In the genomic region with DNA sequence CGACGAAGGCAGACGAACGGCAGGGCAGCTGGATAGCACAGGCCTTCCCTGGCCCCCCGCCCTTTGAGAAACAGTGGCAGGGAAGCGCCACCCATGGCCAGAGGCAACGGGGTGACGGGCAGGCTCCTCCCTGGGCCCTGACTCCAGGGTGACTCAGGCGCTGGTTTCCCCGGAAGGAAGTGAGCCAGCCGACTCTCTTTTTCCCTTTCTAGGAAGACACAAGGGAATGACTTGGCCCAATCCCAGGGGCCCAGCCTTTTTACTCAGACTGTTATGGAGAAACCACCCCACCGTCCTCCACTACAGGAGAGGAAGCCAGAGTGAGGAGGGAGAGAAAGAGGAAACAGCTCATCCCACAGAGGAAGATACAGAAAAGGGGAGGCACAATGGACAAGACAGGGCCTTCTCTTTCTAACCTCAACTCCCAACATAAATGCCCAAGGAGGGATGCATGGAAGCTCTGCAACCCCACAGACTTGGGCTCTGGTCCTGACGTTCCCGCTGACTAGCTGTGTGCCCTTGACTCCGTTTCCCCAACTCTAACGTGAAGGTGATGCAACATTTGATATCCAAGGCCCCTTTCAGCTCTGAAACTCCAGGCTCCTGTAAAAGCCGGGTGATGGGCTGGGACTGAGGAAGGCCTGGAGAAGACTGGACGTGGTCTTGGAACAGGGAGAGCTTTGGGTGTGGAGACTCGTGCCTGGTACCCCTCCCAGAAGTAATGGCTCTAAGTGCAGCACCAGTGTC, we compare ENCODE assay signal across 2 cellular contexts.
TF ChIP-seq lines count a peak whose summit lies in the region.

No MANE protein-coding gene starts in this region.

TF ChIP-seq in K562, 482 proteins besides CTCF, POLR2A, EP300 and RAD21 (continues in another document):
- no peak for TF ChIP-seq NFE2L1 (tag; IDR thresholded peaks at IDR 0.05; ENCODE audit: borderline replicate concordance, low read depth)
- TF ChIP-seq PHF8 (IDR thresholded peaks at IDR 0.05; ENCODE audit: borderline replicate concordance, low read length): no peak
- TF ChIP-seq, protein P1, sequence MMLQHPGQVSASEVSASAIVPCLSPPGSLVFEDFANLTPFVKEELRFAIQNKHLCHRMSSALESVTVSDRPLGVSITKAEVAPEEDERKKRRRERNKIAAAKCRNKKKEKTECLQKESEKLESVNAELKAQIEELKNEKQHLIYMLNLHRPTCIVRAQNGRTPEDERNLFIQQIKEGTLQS (IDR thresholded peaks at IDR 0.05): peak; percentile 34; the same call in 1 of the 2 replicates
- TF ChIP-seq, protein P1 (CRISPR knock-in tag; conservative IDR thresholded peaks at IDR 0.05): no peak
- no peak for TF ChIP-seq RCOR1 (IDR thresholded peaks at IDR 0.05; ENCODE audit: borderline replicate concordance in 1 of 2, low read depth in 2 of 2, low read length in 2 of 2)
- no peak for TF ChIP-seq IFI16 (CRISPR knock-in tag; IDR thresholded peaks at IDR 0.05)
- TF ChIP-seq, protein P2, sequence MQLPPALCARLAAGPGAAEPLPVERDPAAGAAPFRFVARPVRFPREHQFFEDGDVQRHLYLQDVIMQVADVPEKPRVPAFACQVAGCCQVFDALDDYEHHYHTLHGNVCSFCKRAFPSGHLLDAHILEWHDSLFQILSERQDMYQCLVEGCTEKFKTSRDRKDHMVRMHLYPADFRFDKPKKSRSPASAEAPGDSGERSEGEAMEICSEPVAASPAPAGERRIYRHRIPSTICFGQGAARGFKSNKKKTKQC (CRISPR knock-in tag; IDR thresholded peaks at IDR 0.05): no peak
- TF ChIP-seq, protein P3, sequence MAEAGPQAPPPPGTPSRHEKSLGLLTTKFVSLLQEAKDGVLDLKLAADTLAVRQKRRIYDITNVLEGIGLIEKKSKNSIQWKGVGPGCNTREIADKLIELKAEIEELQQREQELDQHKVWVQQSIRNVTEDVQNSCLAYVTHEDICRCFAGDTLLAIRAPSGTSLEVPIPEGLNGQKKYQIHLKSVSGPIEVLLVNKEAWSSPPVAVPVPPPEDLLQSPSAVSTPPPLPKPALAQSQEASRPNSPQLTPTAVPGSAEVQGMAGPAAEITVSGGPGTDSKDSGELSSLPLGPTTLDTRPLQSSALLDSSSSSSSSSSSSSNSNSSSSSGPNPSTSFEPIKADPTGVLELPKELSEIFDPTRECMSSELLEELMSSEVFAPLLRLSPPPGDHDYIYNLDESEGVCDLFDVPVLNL (CRISPR knock-in tag; IDR thresholded peaks at IDR 0.05; ENCODE audit: low read depth): no peak
- TF ChIP-seq NCOR1 (IDR thresholded peaks at IDR 0.05): no peak
- no peak for TF ChIP-seq NR1H2 (CRISPR knock-in tag; IDR thresholded peaks at IDR 0.05)
- TF ChIP-seq TEAD4 (IDR thresholded peaks at IDR 0.05; ENCODE audit: low read length): no peak
- no peak for TF ChIP-seq TEAD4 (CRISPR knock-in tag; IDR thresholded peaks at IDR 0.05; ENCODE audit: borderline replicate concordance)
- no peak for TF ChIP-seq ZNF197 (CRISPR knock-in tag; IDR thresholded peaks at IDR 0.05; ENCODE audit: low read depth)
- TF ChIP-seq, protein P4, sequence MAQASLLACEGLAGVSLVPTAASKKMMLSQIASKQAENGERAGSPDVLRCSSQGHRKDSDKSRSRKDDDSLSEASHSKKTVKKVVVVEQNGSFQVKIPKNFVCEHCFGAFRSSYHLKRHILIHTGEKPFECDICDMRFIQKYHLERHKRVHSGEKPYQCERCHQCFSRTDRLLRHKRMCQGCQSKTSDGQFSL (CRISPR knock-in tag; IDR thresholded peaks at IDR 0.05): no peak
- TF ChIP-seq, protein P4 (tag; IDR thresholded peaks at IDR 0.05): no peak
- TF ChIP-seq SMARCE1 (IDR thresholded peaks at IDR 0.05): no peak
- 0 out of 2 replicates have a peak, but pooled peaks have one; percentile 9 for TF ChIP-seq ARID1B (IDR thresholded peaks at IDR 0.05)
- TF ChIP-seq, protein P5, sequence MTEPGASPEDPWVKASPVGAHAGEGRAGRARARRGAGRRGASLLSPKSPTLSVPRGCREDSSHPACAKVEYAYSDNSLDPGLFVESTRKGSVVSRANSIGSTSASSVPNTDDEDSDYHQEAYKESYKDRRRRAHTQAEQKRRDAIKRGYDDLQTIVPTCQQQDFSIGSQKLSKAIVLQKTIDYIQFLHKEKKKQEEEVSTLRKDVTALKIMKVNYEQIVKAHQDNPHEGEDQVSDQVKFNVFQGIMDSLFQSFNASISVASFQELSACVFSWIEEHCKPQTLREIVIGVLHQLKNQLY (CRISPR knock-in tag; conservative IDR thresholded peaks at IDR 0.05): no peak
- no peak for TF ChIP-seq BRF1 (IDR thresholded peaks at IDR 0.05; ENCODE audit: borderline replicate concordance, extremely low read depth, insufficient read length)
- TF ChIP-seq, protein P6, sequence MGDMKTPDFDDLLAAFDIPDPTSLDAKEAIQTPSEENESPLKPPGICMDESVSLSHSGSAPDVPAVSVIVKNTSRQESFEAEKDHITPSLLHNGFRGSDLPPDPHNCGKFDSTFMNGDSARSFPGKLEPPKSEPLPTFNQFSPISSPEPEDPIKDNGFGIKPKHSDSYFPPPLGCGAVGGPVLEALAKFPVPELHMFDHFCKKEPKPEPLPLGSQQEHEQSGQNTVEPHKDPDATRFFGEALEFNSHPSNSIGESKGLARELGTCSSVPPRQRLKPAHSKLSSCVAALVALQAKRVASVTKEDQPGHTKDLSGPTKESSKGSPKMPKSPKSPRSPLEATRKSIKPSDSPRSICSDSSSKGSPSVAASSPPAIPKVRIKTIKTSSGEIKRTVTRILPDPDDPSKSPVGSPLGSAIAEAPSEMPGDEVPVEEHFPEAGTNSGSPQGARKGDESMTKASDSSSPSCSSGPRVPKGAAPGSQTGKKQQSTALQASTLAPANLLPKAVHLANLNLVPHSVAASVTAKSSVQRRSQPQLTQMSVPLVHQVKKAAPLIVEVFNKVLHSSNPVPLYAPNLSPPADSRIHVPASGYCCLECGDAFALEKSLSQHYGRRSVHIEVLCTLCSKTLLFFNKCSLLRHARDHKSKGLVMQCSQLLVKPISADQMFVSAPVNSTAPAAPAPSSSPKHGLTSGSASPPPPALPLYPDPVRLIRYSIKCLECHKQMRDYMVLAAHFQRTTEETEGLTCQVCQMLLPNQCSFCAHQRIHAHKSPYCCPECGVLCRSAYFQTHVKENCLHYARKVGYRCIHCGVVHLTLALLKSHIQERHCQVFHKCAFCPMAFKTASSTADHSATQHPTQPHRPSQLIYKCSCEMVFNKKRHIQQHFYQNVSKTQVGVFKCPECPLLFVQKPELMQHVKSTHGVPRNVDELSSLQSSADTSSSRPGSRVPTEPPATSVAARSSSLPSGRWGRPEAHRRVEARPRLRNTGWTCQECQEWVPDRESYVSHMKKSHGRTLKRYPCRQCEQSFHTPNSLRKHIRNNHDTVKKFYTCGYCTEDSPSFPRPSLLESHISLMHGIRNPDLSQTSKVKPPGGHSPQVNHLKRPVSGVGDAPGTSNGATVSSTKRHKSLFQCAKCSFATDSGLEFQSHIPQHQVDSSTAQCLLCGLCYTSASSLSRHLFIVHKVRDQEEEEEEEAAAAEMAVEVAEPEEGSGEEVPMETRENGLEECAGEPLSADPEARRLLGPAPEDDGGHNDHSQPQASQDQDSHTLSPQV (IDR thresholded peaks at IDR 0.05): peak; percentile 57; the same call in 1 of the 2 replicates

TF ChIP-seq in HepG2, 621 proteins besides CTCF, POLR2A, EP300 and RAD21 (continues in another document):
- TF ChIP-seq CEBPB (IDR thresholded peaks at IDR 0.05; ENCODE audit: borderline replicate concordance, low read depth, low read length) (peak; percentile 44; the same call in 1 of the 2 replicates), MAFK (conservative IDR thresholded peaks at IDR 0.05 in 1 of 2, IDR thresholded peaks at IDR 0.05 in 1 of 2; ENCODE audit: low read length in 2 of 2) (no peak), NFE2 (CRISPR knock-in tag; IDR thresholded peaks at IDR 0.05) (no peak), SALL2 (CRISPR knock-in tag; IDR thresholded peaks at IDR 0.05) (no peak), KMT2A (CRISPR knock-in tag; IDR thresholded peaks at IDR 0.05) (no peak), ZSCAN22 (CRISPR knock-in tag; IDR thresholded peaks at IDR 0.05) (no peak), AGO2 (optimal IDR thresholded peaks at IDR 0.05; ENCODE audit: low read depth, low read length) (peak; percentile 31), MIXL1 (CRISPR knock-in tag; IDR thresholded peaks at IDR 0.05) (no peak), ZFP36L2 (CRISPR knock-in tag; IDR thresholded peaks at IDR 0.05) (no peak), HOXA9 (CRISPR knock-in tag; IDR thresholded peaks at IDR 0.05; ENCODE audit: borderline replicate concordance) (no peak), TAF15 (IDR thresholded peaks at IDR 0.05; ENCODE audit: low read depth, low read length, poor library complexity, severe bottlenecking) (no peak), CHCHD3 (CRISPR knock-in tag; IDR thresholded peaks at IDR 0.05) (no peak), TEAD3 (CRISPR knock-in tag; optimal IDR thresholded peaks at IDR 0.05; ENCODE audit: borderline replicate concordance) (no peak), DNMT3B (CRISPR knock-in tag; conservative IDR thresholded peaks at IDR 0.05) (no peak), ZNF432 (CRISPR knock-in tag; IDR thresholded peaks at IDR 0.05; ENCODE audit: borderline replicate concordance) (no peak), ZBTB42 (CRISPR knock-in tag; IDR thresholded peaks at IDR 0.05) (no peak), ZNF530 (CRISPR knock-in tag; IDR thresholded peaks at IDR 0.05; ENCODE audit: low read depth) (no peak)
- TF ChIP-seq, protein P7, sequence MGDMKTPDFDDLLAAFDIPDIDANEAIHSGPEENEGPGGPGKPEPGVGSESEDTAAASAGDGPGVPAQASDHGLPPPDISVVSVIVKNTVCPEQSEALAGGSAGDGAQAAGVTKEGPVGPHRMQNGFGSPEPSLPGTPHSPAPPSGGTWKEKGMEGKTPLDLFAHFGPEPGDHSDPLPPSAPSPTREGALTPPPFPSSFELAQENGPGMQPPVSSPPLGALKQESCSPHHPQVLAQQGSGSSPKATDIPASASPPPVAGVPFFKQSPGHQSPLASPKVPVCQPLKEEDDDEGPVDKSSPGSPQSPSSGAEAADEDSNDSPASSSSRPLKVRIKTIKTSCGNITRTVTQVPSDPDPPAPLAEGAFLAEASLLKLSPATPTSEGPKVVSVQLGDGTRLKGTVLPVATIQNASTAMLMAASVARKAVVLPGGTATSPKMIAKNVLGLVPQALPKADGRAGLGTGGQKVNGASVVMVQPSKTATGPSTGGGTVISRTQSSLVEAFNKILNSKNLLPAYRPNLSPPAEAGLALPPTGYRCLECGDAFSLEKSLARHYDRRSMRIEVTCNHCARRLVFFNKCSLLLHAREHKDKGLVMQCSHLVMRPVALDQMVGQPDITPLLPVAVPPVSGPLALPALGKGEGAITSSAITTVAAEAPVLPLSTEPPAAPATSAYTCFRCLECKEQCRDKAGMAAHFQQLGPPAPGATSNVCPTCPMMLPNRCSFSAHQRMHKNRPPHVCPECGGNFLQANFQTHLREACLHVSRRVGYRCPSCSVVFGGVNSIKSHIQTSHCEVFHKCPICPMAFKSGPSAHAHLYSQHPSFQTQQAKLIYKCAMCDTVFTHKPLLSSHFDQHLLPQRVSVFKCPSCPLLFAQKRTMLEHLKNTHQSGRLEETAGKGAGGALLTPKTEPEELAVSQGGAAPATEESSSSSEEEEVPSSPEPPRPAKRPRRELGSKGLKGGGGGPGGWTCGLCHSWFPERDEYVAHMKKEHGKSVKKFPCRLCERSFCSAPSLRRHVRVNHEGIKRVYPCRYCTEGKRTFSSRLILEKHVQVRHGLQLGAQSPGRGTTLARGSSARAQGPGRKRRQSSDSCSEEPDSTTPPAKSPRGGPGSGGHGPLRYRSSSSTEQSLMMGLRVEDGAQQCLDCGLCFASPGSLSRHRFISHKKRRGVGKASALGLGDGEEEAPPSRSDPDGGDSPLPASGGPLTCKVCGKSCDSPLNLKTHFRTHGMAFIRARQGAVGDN (CRISPR knock-in tag; IDR thresholded peaks at IDR 0.05): peak; percentile 39; the same call in 1 of the 2 replicates
- TF ChIP-seq, protein P8, sequence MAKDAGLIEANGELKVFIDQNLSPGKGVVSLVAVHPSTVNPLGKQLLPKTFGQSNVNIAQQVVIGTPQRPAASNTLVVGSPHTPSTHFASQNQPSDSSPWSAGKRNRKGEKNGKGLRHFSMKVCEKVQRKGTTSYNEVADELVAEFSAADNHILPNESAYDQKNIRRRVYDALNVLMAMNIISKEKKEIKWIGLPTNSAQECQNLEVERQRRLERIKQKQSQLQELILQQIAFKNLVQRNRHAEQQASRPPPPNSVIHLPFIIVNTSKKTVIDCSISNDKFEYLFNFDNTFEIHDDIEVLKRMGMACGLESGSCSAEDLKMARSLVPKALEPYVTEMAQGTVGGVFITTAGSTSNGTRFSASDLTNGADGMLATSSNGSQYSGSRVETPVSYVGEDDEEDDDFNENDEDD (CRISPR knock-in tag; IDR thresholded peaks at IDR 0.05; ENCODE audit: borderline replicate concordance): no peak
- TF ChIP-seq, protein P9, sequence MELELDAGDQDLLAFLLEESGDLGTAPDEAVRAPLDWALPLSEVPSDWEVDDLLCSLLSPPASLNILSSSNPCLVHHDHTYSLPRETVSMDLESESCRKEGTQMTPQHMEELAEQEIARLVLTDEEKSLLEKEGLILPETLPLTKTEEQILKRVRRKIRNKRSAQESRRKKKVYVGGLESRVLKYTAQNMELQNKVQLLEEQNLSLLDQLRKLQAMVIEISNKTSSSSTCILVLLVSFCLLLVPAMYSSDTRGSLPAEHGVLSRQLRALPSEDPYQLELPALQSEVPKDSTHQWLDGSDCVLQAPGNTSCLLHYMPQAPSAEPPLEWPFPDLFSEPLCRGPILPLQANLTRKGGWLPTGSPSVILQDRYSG (CRISPR knock-in tag; IDR thresholded peaks at IDR 0.05): no peak
- TF ChIP-seq, protein P10, sequence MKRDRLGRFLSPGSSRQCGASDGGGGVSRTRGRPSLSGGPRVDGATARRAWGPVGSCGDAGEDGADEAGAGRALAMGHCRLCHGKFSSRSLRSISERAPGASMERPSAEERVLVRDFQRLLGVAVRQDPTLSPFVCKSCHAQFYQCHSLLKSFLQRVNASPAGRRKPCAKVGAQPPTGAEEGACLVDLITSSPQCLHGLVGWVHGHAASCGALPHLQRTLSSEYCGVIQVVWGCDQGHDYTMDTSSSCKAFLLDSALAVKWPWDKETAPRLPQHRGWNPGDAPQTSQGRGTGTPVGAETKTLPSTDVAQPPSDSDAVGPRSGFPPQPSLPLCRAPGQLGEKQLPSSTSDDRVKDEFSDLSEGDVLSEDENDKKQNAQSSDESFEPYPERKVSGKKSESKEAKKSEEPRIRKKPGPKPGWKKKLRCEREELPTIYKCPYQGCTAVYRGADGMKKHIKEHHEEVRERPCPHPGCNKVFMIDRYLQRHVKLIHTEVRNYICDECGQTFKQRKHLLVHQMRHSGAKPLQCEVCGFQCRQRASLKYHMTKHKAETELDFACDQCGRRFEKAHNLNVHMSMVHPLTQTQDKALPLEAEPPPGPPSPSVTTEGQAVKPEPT (CRISPR knock-in tag; IDR thresholded peaks at IDR 0.05; ENCODE audit: low read depth): no peak
